Comparison of ENCODE assay signal across 11 cellular contexts in the genomic region with DNA sequence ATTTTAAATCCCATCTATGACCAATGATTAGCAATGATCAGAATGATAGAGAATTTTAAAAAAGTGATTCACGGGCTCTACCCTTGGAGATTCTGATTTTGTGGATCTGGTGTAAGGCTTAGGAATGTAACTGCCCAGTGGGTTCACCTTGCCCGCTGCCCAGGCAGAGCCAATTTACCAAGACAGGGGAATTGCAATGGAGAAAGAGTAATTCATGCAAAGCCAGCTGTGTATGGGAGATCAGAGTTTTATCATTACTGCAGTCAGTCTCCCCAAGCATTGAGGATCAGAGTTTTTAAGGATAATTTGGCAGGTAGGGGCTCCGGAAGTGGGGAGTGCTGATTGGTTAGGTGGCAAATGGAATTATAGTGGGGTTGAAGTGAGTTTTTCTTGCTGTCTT.
"Had no signal": no experiment of that assay in that cellular context is flagged by ENCODE, and none has a peak within 500 bp of the region (broad histone marks: within the 10 kb centered on the region; RNA-seq: fewer than 3 reads in every experiment).

No MANE protein-coding gene starts in this region.

- H3K4me3 Mint-ChIP-seq: HFFc6, IgD-negative memory B cell had no signal

- H3K36me3 Mint-ChIP-seq: IgD-negative memory B cell had no signal

- H3K27ac ChIP-seq: GM23248, HL-60, KMS-11 had no signal

- H3K4me2 ChIP-seq: KMS-11 had no signal

- H3K9me3 ChIP-seq: HAP-1 had no signal

- H3K36me3 ChIP-seq: HAP-1 had no signal

- FAIRE-seq: HepG2 had no signal

- DNase-seq: GM23248, GOT3, H7, HFFc6, KBM-7 had no signal

- H3K4me3 ChIP-seq: GM23248, HAP-1 had no signal

- ATAC-seq: HCT116, HepG2 had no signal

- H3K27ac Mint-ChIP-seq: HFFc6, IgD-negative memory B cell had no signal
